ENCODE assay signal across 18 cellular contexts in the genomic region with DNA sequence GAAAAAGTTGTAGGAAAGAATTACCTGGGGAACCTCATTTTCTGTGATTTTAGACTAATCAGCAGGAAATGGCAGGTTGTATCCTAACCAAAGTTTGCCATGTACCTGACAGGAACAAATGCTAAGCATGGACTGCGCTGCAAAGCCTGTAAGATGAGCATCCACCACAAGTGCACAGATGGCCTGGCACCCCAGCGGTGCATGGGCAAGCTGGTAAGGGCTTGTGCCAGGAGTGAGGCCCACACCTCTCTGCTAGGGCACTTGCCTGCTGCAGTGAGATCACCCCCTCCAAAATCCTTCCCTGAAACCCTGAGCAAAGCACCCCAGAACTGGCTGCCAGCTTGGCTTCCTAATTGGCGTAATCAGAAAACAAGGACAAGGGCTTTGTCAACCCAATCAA.
DNase-seq lines count a peak whose midpoint lies in the region; ATAC-seq lines count a peak whose summit lies in the region.
"Had no signal": no experiment of that assay in that cellular context is flagged by ENCODE, and none has a peak within 500 bp of the region (broad histone marks: within the 10 kb centered on the region; RNA-seq: fewer than 3 reads in every experiment).

No MANE protein-coding gene starts in this region.

- H3K4me3 Mint-ChIP-seq in activated CD4-positive, alpha-beta T cell treated with anti-CD3 and anti-CD28 coated beads, Interleukin-2, amount 10 ng/mL, durations not matched to agents 24 days and 14 days = no peak overlapping the region
- H3K4me3 Mint-ChIP-seq: CD4-positive, alpha-beta T cell; CD8-positive, alpha-beta memory T cell; HFFc6 had no signal

- H2AK5ac ChIP-seq in neuronal stem cell (ENCODE audit: low read depth, low read length) = no peak overlapping the region

- H2BK5ac ChIP-seq in neuronal stem cell (ENCODE audit: low read length) = no peak overlapping the region

- H3K4me1 ChIP-seq in neuronal stem cell (ENCODE audit: control insufficient read depth in 2 of 2, insufficient read depth in 1 of 2, low read depth in 1 of 2, low read length in 2 of 2) = peaks cover 0 to 2% of the 10 kb centered on the region in 2 donors
- H3K4me1 ChIP-seq: BE2C, HAP-1 had no signal

- DNase-seq in NCI-H446 (lab: John Stamatoyannopoulos, UW) = peak; percentile 0 to 15
- no peak for DNase-seq in NCI-H446 treated with DMSO at 0.1 percent for 48 hours (lab: John Stamatoyannopoulos, UW)
- DNase-seq in cerebellar nuclear complex (lab: John Stamatoyannopoulos, UW) = peak; percentile 59 to 88
- no peak for DNase-seq in neuronal stem cell (ENCODE audit: low spot score)
- no peak for DNase-seq in activated CD4-positive, alpha-beta T cell treated with anti-CD3 and anti-CD28 coated beads, Interleukin-2, amount 10 ng/mL, durations not matched to agents 24 days and 14 days
- DNase-seq: BE2C; CD4-positive, alpha-beta T cell; CD8-positive, alpha-beta memory T cell; DMS153; DND-41; GDM1; GOT3; HFFc6 had no signal

- peak overlapping the region; percentile 39 for H3K9ac ChIP-seq in neuronal stem cell (ENCODE audit: low read depth, low read length, poor library complexity)
- H3K9ac ChIP-seq: BLaER1 treated with 17β-estradiol and CSF1 and Interleukin-3, amounts not matched to agents 10 nM and 100 nM had no signal

- no peak overlapping the region for H3K27ac Mint-ChIP-seq in activated CD4-positive, alpha-beta T cell treated with anti-CD3 and anti-CD28 coated beads, Interleukin-2, amount 10 ng/mL, durations not matched to agents 24 days and 14 days
- H3K27ac Mint-ChIP-seq: CD4-positive, alpha-beta T cell; CD8-positive, alpha-beta memory T cell; HFFc6 had no signal

- H3K36me3 ChIP-seq in neuronal stem cell (replicated peaks in 1 of 2; ENCODE audit: control insufficient read depth in 2 of 2, insufficient read depth in 2 of 2, low read length in 2 of 2) = peaks cover 0 to 1% of the 10 kb centered on the region in 2 donors
- H3K36me3 ChIP-seq: HAP-1 had no signal

- H3K4me3 ChIP-seq in neuronal stem cell (ENCODE audit: low read length in 2 of 2) = no peak overlapping the region
- H3K4me3 ChIP-seq: BLaER1 treated with 17β-estradiol and CSF1 and Interleukin-3, amounts not matched to agents 10 nM and 100 nM; GM12878; HAP-1 had no signal

- no peak overlapping the region for H2BK12ac ChIP-seq in neuronal stem cell (ENCODE audit: low read length)

- no CpG with 5 or more reads among the region's 3 CpGs for WGBS in neuronal stem cell (ENCODE audit: extremely low coverage in 2 of 2, insufficient read length in 2 of 2, insufficient replicate concordance in 1 of 2), 2 donors

- H3K4me1 Mint-ChIP-seq in activated CD4-positive, alpha-beta T cell treated with anti-CD3 and anti-CD28 coated beads, Interleukin-2, amount 10 ng/mL, durations not matched to agents 24 days and 14 days = no peaks in the 10 kb centered on the region
- H3K4me1 Mint-ChIP-seq: CD8-positive, alpha-beta memory T cell had no signal

- no peak overlapping the region for H4K91ac ChIP-seq in neuronal stem cell (ENCODE audit: low read depth, low read length, poor library complexity)

- H3K4me2 ChIP-seq in neuronal stem cell (ENCODE audit: insufficient read depth, low read length, poor library complexity, severe bottlenecking) = no peak overlapping the region

- peak overlapping the region; percentile 56 for H3K18ac ChIP-seq in neuronal stem cell (ENCODE audit: low read length)

- no peak overlapping the region for H3K4ac ChIP-seq in neuronal stem cell (ENCODE audit: low read length)

- H3K27me3 ChIP-seq in neuronal stem cell (ENCODE audit: control insufficient read depth in 3 of 3, insufficient read depth in 3 of 3, low read depth in 1 of 3, low read length in 3 of 3) = no peaks in the 10 kb centered on the region
- H3K27me3 ChIP-seq: BE2C; BLaER1 treated with 17β-estradiol and CSF1 and Interleukin-3, amounts not matched to agents 10 nM and 100 nM had no signal

- H2BK120ac ChIP-seq in neuronal stem cell (ENCODE audit: low read depth, low read length) = no peak overlapping the region

- no peak overlapping the region for H2BK15ac ChIP-seq in neuronal stem cell (ENCODE audit: low read length)

- no peak overlapping the region for H3K23ac ChIP-seq in neuronal stem cell (ENCODE audit: low read depth, low read length, poor library complexity)

- no peaks in the 10 kb centered on the region for H3K9me3 ChIP-seq in neuronal stem cell (replicated peaks in 1 of 2; ENCODE audit: control insufficient read depth in 2 of 2, insufficient read depth in 1 of 2, low read depth in 1 of 2, low read length in 2 of 2)
- H3K9me3 ChIP-seq: BE2C, HAP-1 had no signal

- no peak overlapping the region for H4K8ac ChIP-seq in neuronal stem cell (ENCODE audit: low read depth, low read length)

- intact Hi-C loops in activated CD4-positive, alpha-beta T cell treated with anti-CD3 and anti-CD28 coated beads, Interleukin-2, amount 10 ng/mL, durations not matched to agents 24 days and 14 days (cut with micrococcal nuclease) = no loop called here

- no peak overlapping the region for H2AFZ ChIP-seq in neuronal stem cell (ENCODE audit: low read length)

- H3K36me3 Mint-ChIP-seq in activated CD4-positive, alpha-beta T cell treated with anti-CD3 and anti-CD28 coated beads, Interleukin-2, amount 10 ng/mL, durations not matched to agents 24 days and 14 days (ENCODE audit: low read depth) = no peaks in the 10 kb centered on the region
- H3K36me3 Mint-ChIP-seq: CD8-positive, alpha-beta memory T cell had no signal

- H3K79me1 ChIP-seq in neuronal stem cell (ENCODE audit: low read depth, low read length) = no peaks in the 10 kb centered on the region

- no peak for ATAC-seq in HG03460 (IDR thresholded peaks at IDR 0.05; ENCODE audit: unreplicated experiment)

- H3K9me3 Mint-ChIP-seq in activated CD4-positive, alpha-beta T cell treated with anti-CD3 and anti-CD28 coated beads, Interleukin-2, amount 10 ng/mL, durations not matched to agents 24 days and 14 days = no peaks in the 10 kb centered on the region
- H3K9me3 Mint-ChIP-seq: CD4-positive, alpha-beta T cell had no signal

- H3K27ac ChIP-seq in neuronal stem cell (replicated peaks; ENCODE audit: low read length) = no peak overlapping the region
- H3K27ac ChIP-seq: 22Rv1; BLaER1 treated with 17β-estradiol and CSF1 and Interleukin-3, amounts not matched to agents 10 nM and 100 nM had no signal

- H3K27me3 Mint-ChIP-seq in activated CD4-positive, alpha-beta T cell treated with anti-CD3 and anti-CD28 coated beads, Interleukin-2, amount 10 ng/mL, durations not matched to agents 24 days and 14 days = no peaks in the 10 kb centered on the region
- H3K27me3 Mint-ChIP-seq: CD4-positive, alpha-beta T cell; CD8-positive, alpha-beta memory T cell had no signal

- H3K14ac ChIP-seq in neuronal stem cell (ENCODE audit: low read length) = no peak overlapping the region

Comparison
In these comparisons a context has a peak if more than half of its experiments do, and no peak if none do; other contexts are left out.
1. DNase-seq: peak in NCI-H446 (2 of 2) and cerebellar nuclear complex (2 of 2); none in NCI-H446 treated with DMSO at 0.1 percent for 48 hours (single experiment), neuronal stem cell (single experiment) and activated CD4-positive, alpha-beta T cell treated with anti-CD3 and anti-CD28 coated beads, Interleukin-2, amount 10 ng/mL, durations not matched to agents 24 days and 14 days (single experiment).